Comparison of ENCODE assay signal across 9 cellular contexts in the genomic region with DNA sequence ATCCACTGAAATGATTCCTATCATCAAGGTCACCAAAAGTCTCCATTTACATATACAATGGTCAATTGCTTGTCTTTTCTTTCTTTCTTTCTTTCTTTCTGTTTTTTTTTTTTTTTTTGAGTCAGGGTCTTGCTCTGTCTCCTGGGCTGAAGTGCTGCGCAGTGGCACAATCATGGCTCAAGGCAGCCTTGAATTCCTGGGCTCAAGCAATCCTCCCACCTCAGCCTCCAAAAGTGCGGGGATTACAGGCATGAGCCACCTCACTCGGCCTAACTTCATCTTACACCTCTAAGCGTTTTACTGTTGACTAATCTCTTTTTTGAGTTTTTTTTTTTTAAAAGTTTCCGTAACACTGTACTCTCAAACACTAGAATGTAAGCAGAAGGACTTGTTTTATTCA. TPM values are rescaled to one million over a fixed set of nuclear protein-coding genes. Genes with fewer than 3 reads are reported as not detected.
DNase-seq lines count a peak whose midpoint lies in the region; ATAC-seq and TF ChIP-seq lines count a peak whose summit lies in the region.
"Had no signal": no experiment of that assay in that cellular context is flagged by ENCODE, and none has a peak within 500 bp of the region (broad histone marks: within the 10 kb centered on the region; RNA-seq: fewer than 3 reads in every experiment).

No MANE protein-coding gene starts in this region.

- H3K9me3 ChIP-seq in NT2/D1 (ENCODE audit: insufficient read depth, low read length) (no peaks in the 10 kb centered on the region), neural cell (ENCODE audit: low read length) (no peaks in the 10 kb centered on the region)

- H2AFZ ChIP-seq in neural cell (ENCODE audit: low read depth, low read length) = no peak overlapping the region

- H3F3A ChIP-seq in neural cell (ENCODE audit: insufficient read depth, low read length, poor library complexity, severe bottlenecking) = no peaks in the 10 kb centered on the region

- H3K27me3 ChIP-seq in NT2/D1 (ENCODE audit: insufficient read depth, insufficient read length) (no peaks in the 10 kb centered on the region), neural cell (ENCODE audit: insufficient read depth, low read depth, low read length) (no peaks in the 10 kb centered on the region)

- ATAC-seq in effector memory CD8-positive, alpha-beta T cell (replicated peaks) = no peak
- no peak for ATAC-seq in GM19035 (IDR thresholded peaks at IDR 0.05; ENCODE audit: unreplicated experiment)

- no peaks in the 10 kb centered on the region for H3K9me2 ChIP-seq in neural cell (ENCODE audit: insufficient read depth, low read length)

- H3K9ac ChIP-seq in NT2/D1 (ENCODE audit: insufficient read length, low read depth) (peak overlapping the region; percentile 94), neural cell (ENCODE audit: low read length) (peak overlapping the region; percentile 79)

- no peak for TF ChIP-seq RAD21 in neural cell (conservative IDR thresholded peaks at IDR 0.05)

- H3K36me3 Mint-ChIP-seq in effector memory CD8-positive, alpha-beta T cell (ENCODE audit: insufficient read depth) = peaks cover 10% of the 10 kb centered on the region

- no peaks in the 10 kb centered on the region for H3K4me1 ChIP-seq in NT2/D1 (ENCODE audit: insufficient read depth, insufficient read length)

- H3K79me2 ChIP-seq in neural cell (replicated peaks; ENCODE audit: insufficient read depth, low read length) = peaks cover 19% of the 10 kb centered on the region

- DNase-seq in NT2/D1 (ENCODE audit: low read depth, low spot score) (no peak), ACHN (no peak), C1 segment of cervical spinal cord (lab: John Stamatoyannopoulos, UW) (no peak), GM20000 (ENCODE audit: low spot score) (no peak)
- no peak for DNase-seq in effector memory CD8-positive, alpha-beta T cell
- DNase-seq: NCI-H1092 treated with DMSO at 0.1 percent for 48 hours had no signal

- peak overlapping the region; percentile 97 for H3K27ac Mint-ChIP-seq in effector memory CD8-positive, alpha-beta T cell

- H3K4me3 Mint-ChIP-seq in effector memory CD8-positive, alpha-beta T cell = peak overlapping the region; percentile 93 to 95

- no peaks in the 10 kb centered on the region for H3K27me3 Mint-ChIP-seq in effector memory CD8-positive, alpha-beta T cell

- H3K4me2 ChIP-seq in neural cell (ENCODE audit: low read length) = peak overlapping the region; percentile 60

- H3K9me3 Mint-ChIP-seq in effector memory CD8-positive, alpha-beta T cell = no peaks in the 10 kb centered on the region

- H3K36me3 ChIP-seq in NT2/D1 (ENCODE audit: insufficient read depth, insufficient read length, low read length) (peaks cover 58% of the 10 kb centered on the region), neural cell (ENCODE audit: insufficient read depth, low read length) (no peaks in the 10 kb centered on the region)

- no peak for TF ChIP-seq CTCF in C4-2B (conservative IDR thresholded peaks at IDR 0.05)
- TF ChIP-seq CTCF in neural cell (IDR thresholded peaks at IDR 0.05; ENCODE audit: poor library complexity, severe bottlenecking) = no peak
- no peak for TF ChIP-seq CTCF in GM20000 (IDR thresholded peaks at IDR 0.05; ENCODE audit: extremely low read depth, missing control alignments)

- H4K20me1 ChIP-seq in neural cell (ENCODE audit: insufficient read depth) = no peaks in the 10 kb centered on the region

- in situ Hi-C loops in ACHN (cut with HindIII; ENCODE audit: low pct_ligation_motif_present, low pct_unique_long_range_greater_than_20kb, low sequenced_read_pairs) = no loop called here

- H3K4me3 ChIP-seq in NT2/D1 (ENCODE audit: insufficient read length, low read depth) = peak overlapping the region; percentile 92
- peak overlapping the region; percentile 83 for H3K4me3 ChIP-seq in neural cell (ENCODE audit: low read length)

- H3K4me1 Mint-ChIP-seq in effector memory CD8-positive, alpha-beta T cell (ENCODE audit: low read depth in 2 of 2) = peaks cover 15 to 36% of the 10 kb centered on the region in 2 donors

- TF ChIP-seq EP300 in neural cell (conservative IDR thresholded peaks at IDR 0.05; ENCODE audit: poor library complexity, severe bottlenecking) = no peak

- H3K27ac ChIP-seq in C4-2B = peak overlapping the region; percentile 70; the same call in 1 of the 2 replicates
- no peak overlapping the region for H3K27ac ChIP-seq in neural cell (ENCODE audit: low read length)

TF ChIP-seq in neural cell, 6 proteins besides CTCF, POLR2A, EP300 and RAD21:
- TF ChIP-seq POLR2AphosphoS5 (IDR thresholded peaks at IDR 0.05) = no peak
- TF ChIP-seq, protein P1, sequence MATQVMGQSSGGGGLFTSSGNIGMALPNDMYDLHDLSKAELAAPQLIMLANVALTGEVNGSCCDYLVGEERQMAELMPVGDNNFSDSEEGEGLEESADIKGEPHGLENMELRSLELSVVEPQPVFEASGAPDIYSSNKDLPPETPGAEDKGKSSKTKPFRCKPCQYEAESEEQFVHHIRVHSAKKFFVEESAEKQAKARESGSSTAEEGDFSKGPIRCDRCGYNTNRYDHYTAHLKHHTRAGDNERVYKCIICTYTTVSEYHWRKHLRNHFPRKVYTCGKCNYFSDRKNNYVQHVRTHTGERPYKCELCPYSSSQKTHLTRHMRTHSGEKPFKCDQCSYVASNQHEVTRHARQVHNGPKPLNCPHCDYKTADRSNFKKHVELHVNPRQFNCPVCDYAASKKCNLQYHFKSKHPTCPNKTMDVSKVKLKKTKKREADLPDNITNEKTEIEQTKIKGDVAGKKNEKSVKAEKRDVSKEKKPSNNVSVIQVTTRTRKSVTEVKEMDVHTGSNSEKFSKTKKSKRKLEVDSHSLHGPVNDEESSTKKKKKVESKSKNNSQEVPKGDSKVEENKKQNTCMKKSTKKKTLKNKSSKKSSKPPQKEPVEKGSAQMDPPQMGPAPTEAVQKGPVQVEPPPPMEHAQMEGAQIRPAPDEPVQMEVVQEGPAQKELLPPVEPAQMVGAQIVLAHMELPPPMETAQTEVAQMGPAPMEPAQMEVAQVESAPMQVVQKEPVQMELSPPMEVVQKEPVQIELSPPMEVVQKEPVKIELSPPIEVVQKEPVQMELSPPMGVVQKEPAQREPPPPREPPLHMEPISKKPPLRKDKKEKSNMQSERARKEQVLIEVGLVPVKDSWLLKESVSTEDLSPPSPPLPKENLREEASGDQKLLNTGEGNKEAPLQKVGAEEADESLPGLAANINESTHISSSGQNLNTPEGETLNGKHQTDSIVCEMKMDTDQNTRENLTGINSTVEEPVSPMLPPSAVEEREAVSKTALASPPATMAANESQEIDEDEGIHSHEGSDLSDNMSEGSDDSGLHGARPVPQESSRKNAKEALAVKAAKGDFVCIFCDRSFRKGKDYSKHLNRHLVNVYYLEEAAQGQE (IDR thresholded peaks at IDR 0.05; ENCODE audit: borderline replicate concordance) = no peak
- TF ChIP-seq MXI1 (conservative IDR thresholded peaks at IDR 0.05; ENCODE audit: poor library complexity, severe bottlenecking) = no peak
- TF ChIP-seq TAF1 (IDR thresholded peaks at IDR 0.05; ENCODE audit: low read depth) = no peak
- TF ChIP-seq EZH2 (IDR thresholded peaks at IDR 0.05; ENCODE audit: borderline replicate concordance, insufficient read depth, low read length, poor library complexity, severe bottlenecking) = no peak
- TF ChIP-seq SMC3 (conservative IDR thresholded peaks at IDR 0.05; ENCODE audit: poor library complexity) = no peak

RNA-seq across cellular contexts. Expression of a gene that starts 0.9 kb away (rescaled TPM):
- 307 and 442 TPM in 2 replicates for polyA plus RNA-seq in neural cell
- polyA minus RNA-seq in neural cell = 96.2 and 104 TPM in 2 replicates

RNA-seq across cellular contexts. Expression of a gene that starts 9.4 kb away (rescaled TPM):
- 1.8 and 4.7 TPM in 2 replicates for polyA plus RNA-seq in neural cell
- 1.2 and 1.6 TPM in 2 replicates for polyA minus RNA-seq in neural cell

RNA-seq across cellular contexts. Expression of a gene that starts 25.7 kb away (rescaled TPM):
- 154 and 183 TPM in 2 replicates for polyA plus RNA-seq in neural cell
- 51.4 and 59.5 TPM in 2 replicates for polyA minus RNA-seq in neural cell

RNA-seq across cellular contexts. Expression of a gene that starts 28.1 kb away (rescaled TPM):
- 15.7 and 17.0 TPM in 2 replicates for polyA plus RNA-seq in neural cell
- 27.1 and 30.4 TPM in 2 replicates for polyA minus RNA-seq in neural cell

RNA-seq across cellular contexts. Expression of a gene that starts 47.9 kb away (rescaled TPM):
- polyA plus RNA-seq in neural cell = 1.3 TPM in 1 of 2 replicates, not detected in the other
- not detected in 2 replicates for polyA minus RNA-seq in neural cell
